In the genomic region with DNA sequence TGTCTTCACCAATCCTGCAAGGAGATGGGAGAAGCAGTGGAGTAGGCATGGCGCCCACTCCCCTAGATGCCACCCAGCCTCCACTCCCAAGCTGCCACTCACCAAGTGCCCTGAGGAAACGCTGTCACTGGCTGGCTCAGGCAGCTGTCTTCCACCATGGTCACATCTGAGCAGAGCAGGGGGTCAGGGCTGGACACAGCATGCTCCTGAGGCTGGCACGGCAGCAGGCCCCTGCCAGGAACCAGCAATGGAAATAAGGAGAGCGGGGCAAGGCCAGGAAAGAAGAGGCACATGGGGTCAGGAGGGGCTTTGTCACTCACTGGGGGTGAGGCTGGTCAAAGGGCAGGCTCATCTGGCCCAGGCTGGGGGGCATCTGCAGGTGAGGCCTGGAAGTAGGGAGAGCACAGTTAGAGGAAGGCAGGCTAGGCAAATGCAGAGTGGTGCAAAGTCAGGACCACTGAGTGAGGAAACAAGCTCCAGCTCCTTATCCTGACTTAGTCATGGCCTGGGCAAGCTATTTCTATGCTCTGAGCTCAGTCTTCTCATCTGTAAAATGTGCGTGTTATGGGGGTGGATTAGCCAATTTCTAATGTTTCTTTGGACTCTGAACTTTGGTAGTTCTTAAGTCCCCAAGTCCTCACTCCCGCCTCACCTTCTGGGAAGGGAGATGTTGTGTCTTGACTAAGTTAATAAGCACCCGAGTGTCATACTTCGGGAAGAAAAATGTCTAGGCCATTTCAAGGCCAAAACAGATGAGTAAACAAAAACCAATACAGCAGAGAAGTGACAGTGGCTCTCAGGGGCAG, we compare ENCODE assay signal across 1 cellular context.
A peak's percentile ranks its signal among the peaks of the same experiment; 100 is the strongest.
TF ChIP-seq lines count a peak whose summit lies in the region.

No MANE protein-coding gene starts in this region.

TF ChIP-seq in K562, 482 proteins besides CTCF, POLR2A, EP300 and RAD21:
- TF ChIP-seq NFE2 (IDR thresholded peaks at IDR 0.05; ENCODE audit: low read depth) (0 out of 2 replicates have a peak, but pooled peaks have one; percentile 1), OTX1 (CRISPR knock-in tag; IDR thresholded peaks at IDR 0.05) (no peak), RBM25 (IDR thresholded peaks at IDR 0.05; ENCODE audit: low read depth, low read length, severe bottlenecking) (peak; percentile 97), SMARCA5 (IDR thresholded peaks at IDR 0.05) (0 out of 2 replicates have a peak, but pooled peaks have one; percentile 48), KDM1A (IDR thresholded peaks at IDR 0.05) (peak; percentile 78 to 86), RBFOX2 (IDR thresholded peaks at IDR 0.05; ENCODE audit: low read depth, low read length) (peak; percentile 51; the same call in 1 of the 2 replicates), HNRNPLL (IDR thresholded peaks at IDR 0.05; ENCODE audit: low read depth, low read length, poor library complexity, severe bottlenecking) (no peak), LCOR (CRISPR knock-in tag; IDR thresholded peaks at IDR 0.05) (peak; percentile 17; the same call in 1 of the 2 replicates), RCOR1 (IDR thresholded peaks at IDR 0.05; ENCODE audit: borderline replicate concordance in 1 of 2, low read depth in 2 of 2, low read length in 2 of 2) (peak in 1 of 2 experiments; percentile 60; a peak in 1 of 4 replicates), BCOR (IDR thresholded peaks at IDR 0.05) (peak; percentile 93), MAFG (tag; conservative IDR thresholded peaks at IDR 0.05) (peak; percentile 44), JUN (IDR thresholded peaks at IDR 0.05; ENCODE audit: borderline replicate concordance, low read depth, low read length) (no peak), JUN (CRISPR knock-in tag; IDR thresholded peaks at IDR 0.05; ENCODE audit: borderline replicate concordance) (no peak), POLR2G (IDR thresholded peaks at IDR 0.05; ENCODE audit: low read depth, low read length) (peak; percentile 60), C11orf30 (IDR thresholded peaks at IDR 0.05; ENCODE audit: low read depth) (peak; percentile 79), CBX3 (IDR thresholded peaks at IDR 0.05; ENCODE audit: borderline replicate concordance in 1 of 2, low read length in 2 of 2) (peak in 1 of 2 experiments; percentile 60; a peak in 1 of 3 replicates), FOSL1 (tag; conservative IDR thresholded peaks at IDR 0.05) (no peak), GATA2 (CRISPR knock-in tag; IDR thresholded peaks at IDR 0.05) (no peak), NONO (IDR thresholded peaks at IDR 0.05; ENCODE audit: low read depth in 2 of 2, low read length in 1 of 2) (no peak), SMARCC2 (IDR thresholded peaks at IDR 0.05; ENCODE audit: low read depth) (0 out of 2 replicates have a peak, but pooled peaks have one; percentile 40), LARP7 (IDR thresholded peaks at IDR 0.05) (no peak), TAF15 (IDR thresholded peaks at IDR 0.05; ENCODE audit: low read depth, low read length) (no peak), ZNF316 (IDR thresholded peaks at IDR 0.05) (peak; percentile 91), STAT5B (CRISPR knock-in tag; IDR thresholded peaks at IDR 0.05) (no peak), KDM2B (CRISPR knock-in tag; IDR thresholded peaks at IDR 0.05) (no peak), CEBPB (tag; IDR thresholded peaks at IDR 0.05) (0 out of 2 replicates have a peak, but pooled peaks have one; percentile 7), MAFF (IDR thresholded peaks at IDR 0.05; ENCODE audit: low read length) (peak; percentile 32; the same call in 1 of the 2 replicates), NFIX (CRISPR knock-in tag; IDR thresholded peaks at IDR 0.05; ENCODE audit: low read depth) (no peak), TEAD2 (tag; IDR thresholded peaks at IDR 0.05) (no peak), PTTG1 (tag; IDR thresholded peaks at IDR 0.05; ENCODE audit: low read depth) (no peak), HDAC2 (IDR thresholded peaks at IDR 0.05) (peak; percentile 64; the same call in 1 of the 2 replicates), DPF2 (IDR thresholded peaks at IDR 0.05) (no peak)
- TF ChIP-seq, protein P1, sequence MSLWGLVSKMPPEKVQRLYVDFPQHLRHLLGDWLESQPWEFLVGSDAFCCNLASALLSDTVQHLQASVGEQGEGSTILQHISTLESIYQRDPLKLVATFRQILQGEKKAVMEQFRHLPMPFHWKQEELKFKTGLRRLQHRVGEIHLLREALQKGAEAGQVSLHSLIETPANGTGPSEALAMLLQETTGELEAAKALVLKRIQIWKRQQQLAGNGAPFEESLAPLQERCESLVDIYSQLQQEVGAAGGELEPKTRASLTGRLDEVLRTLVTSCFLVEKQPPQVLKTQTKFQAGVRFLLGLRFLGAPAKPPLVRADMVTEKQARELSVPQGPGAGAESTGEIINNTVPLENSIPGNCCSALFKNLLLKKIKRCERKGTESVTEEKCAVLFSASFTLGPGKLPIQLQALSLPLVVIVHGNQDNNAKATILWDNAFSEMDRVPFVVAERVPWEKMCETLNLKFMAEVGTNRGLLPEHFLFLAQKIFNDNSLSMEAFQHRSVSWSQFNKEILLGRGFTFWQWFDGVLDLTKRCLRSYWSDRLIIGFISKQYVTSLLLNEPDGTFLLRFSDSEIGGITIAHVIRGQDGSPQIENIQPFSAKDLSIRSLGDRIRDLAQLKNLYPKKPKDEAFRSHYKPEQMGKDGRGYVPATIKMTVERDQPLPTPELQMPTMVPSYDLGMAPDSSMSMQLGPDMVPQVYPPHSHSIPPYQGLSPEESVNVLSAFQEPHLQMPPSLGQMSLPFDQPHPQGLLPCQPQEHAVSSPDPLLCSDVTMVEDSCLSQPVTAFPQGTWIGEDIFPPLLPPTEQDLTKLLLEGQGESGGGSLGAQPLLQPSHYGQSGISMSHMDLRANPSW (CRISPR knock-in tag; IDR thresholded peaks at IDR 0.05): peak; percentile 100
- TF ChIP-seq, protein P2, sequence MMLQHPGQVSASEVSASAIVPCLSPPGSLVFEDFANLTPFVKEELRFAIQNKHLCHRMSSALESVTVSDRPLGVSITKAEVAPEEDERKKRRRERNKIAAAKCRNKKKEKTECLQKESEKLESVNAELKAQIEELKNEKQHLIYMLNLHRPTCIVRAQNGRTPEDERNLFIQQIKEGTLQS (IDR thresholded peaks at IDR 0.05): no peak
- TF ChIP-seq, protein P2 (CRISPR knock-in tag; conservative IDR thresholded peaks at IDR 0.05): 0 out of 2 replicates have a peak, but pooled peaks have one; percentile 22
- TF ChIP-seq, protein P3, sequence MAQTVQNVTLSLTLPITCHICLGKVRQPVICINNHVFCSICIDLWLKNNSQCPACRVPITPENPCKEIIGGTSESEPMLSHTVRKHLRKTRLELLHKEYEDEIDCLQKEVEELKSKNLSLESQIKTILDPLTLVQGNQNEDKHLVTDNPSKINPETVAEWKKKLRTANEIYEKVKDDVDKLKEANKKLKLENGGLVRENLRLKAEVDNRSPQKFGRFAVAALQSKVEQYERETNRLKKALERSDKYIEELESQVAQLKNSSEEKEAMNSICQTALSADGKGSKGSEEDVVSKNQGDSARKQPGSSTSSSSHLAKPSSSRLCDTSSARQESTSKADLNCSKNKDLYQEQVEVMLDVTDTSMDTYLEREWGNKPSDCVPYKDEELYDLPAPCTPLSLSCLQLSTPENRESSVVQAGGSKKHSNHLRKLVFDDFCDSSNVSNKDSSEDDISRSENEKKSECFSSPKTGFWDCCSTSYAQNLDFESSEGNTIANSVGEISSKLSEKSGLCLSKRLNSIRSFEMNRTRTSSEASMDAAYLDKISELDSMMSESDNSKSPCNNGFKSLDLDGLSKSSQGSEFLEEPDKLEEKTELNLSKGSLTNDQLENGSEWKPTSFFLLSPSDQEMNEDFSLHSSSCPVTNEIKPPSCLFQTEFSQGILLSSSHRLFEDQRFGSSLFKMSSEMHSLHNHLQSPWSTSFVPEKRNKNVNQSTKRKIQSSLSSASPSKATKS (CRISPR knock-in tag; IDR thresholded peaks at IDR 0.05): no peak
- TF ChIP-seq, protein P4, sequence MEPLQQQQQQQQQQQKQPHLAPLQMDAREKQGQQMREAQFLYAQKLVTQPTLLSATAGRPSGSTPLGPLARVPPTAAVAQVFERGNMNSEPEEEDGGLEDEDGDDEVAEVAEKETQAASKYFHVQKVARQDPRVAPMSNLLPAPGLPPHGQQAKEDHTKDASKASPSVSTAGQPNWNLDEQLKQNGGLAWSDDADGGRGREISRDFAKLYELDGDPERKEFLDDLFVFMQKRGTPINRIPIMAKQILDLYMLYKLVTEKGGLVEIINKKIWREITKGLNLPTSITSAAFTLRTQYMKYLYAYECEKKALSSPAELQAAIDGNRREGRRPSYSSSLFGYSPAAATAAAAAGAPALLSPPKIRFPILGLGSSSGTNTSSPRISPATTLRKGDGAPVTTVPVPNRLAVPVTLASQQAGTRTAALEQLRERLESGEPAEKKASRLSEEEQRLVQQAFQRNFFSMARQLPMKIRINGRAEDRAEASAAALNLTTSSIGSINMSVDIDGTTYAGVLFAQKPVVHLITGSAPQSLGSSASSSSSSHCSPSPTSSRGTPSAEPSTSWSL (CRISPR knock-in tag; IDR thresholded peaks at IDR 0.05; ENCODE audit: borderline replicate concordance): 0 out of 2 replicates have a peak, but pooled peaks have one; percentile 20
- TF ChIP-seq, protein P5, sequence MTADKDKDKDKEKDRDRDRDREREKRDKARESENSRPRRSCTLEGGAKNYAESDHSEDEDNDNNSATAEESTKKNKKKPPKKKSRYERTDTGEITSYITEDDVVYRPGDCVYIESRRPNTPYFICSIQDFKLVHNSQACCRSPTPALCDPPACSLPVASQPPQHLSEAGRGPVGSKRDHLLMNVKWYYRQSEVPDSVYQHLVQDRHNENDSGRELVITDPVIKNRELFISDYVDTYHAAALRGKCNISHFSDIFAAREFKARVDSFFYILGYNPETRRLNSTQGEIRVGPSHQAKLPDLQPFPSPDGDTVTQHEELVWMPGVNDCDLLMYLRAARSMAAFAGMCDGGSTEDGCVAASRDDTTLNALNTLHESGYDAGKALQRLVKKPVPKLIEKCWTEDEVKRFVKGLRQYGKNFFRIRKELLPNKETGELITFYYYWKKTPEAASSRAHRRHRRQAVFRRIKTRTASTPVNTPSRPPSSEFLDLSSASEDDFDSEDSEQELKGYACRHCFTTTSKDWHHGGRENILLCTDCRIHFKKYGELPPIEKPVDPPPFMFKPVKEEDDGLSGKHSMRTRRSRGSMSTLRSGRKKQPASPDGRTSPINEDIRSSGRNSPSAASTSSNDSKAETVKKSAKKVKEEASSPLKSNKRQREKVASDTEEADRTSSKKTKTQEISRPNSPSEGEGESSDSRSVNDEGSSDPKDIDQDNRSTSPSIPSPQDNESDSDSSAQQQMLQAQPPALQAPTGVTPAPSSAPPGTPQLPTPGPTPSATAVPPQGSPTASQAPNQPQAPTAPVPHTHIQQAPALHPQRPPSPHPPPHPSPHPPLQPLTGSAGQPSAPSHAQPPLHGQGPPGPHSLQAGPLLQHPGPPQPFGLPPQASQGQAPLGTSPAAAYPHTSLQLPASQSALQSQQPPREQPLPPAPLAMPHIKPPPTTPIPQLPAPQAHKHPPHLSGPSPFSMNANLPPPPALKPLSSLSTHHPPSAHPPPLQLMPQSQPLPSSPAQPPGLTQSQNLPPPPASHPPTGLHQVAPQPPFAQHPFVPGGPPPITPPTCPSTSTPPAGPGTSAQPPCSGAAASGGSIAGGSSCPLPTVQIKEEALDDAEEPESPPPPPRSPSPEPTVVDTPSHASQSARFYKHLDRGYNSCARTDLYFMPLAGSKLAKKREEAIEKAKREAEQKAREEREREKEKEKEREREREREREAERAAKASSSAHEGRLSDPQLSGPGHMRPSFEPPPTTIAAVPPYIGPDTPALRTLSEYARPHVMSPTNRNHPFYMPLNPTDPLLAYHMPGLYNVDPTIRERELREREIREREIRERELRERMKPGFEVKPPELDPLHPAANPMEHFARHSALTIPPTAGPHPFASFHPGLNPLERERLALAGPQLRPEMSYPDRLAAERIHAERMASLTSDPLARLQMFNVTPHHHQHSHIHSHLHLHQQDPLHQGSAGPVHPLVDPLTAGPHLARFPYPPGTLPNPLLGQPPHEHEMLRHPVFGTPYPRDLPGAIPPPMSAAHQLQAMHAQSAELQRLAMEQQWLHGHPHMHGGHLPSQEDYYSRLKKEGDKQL (CRISPR knock-in tag; IDR thresholded peaks at IDR 0.05; ENCODE audit: borderline replicate concordance): no peak
